In the genomic region with DNA sequence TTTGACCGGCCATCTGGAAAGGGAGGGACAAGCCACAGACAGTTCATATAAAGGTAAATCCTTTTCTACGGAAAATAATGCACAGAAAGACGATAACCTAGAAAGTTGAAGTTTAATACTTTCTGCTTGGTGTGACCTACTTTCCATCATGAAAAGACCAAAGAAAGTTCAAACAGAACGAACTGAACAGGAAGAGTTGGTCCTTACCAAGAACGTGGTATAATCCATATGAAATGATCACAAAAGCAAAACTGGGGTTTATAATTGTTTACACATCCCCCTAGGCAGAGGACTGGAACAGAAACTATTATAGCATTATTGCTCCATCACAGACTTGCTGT, we compare ENCODE assay signal across 14 cellular contexts.
A peak's percentile ranks its signal among the peaks of the same experiment; 100 is the strongest.
DNase-seq lines count a peak whose midpoint lies in the region; ATAC-seq and TF ChIP-seq lines count a peak whose summit lies in the region.
"Had no signal": no experiment of that assay in that cellular context is flagged by ENCODE, and none has a peak within 500 bp of the region (broad histone marks: within the 10 kb centered on the region; RNA-seq: fewer than 3 reads in every experiment).

No MANE protein-coding gene starts in this region.

- no peaks in the 10 kb centered on the region for H3K36me3 ChIP-seq in heart left ventricle
- H3K36me3 ChIP-seq in uterus: no peaks in the 10 kb centered on the region

- peak overlapping the region in 2 of 3 experiments; percentile 61 to 72 for H3K4me3 Mint-ChIP-seq in nephron
- H3K4me3 Mint-ChIP-seq: activated CD4-positive, alpha-beta T cell treated with anti-CD3 and anti-CD28 coated beads, Interleukin-2, amount 10 ng/mL, durations not matched to agents 24 days and 14 days; stimulated activated naive CD8-positive, alpha-beta T cell treated with anti-CD3 and anti-CD28 coated beads, Interleukin-15, amount 100 ng/mL, for 72 hours had no signal

- ATAC-seq in heart left ventricle (no peak), left ventricle myocardium superior (no peak), HG03196 (IDR thresholded peaks at IDR 0.05; ENCODE audit: unreplicated experiment) (no peak)
- no peak for ATAC-seq in activated CD4-positive, CD25-positive, alpha-beta regulatory T cell treated with anti-CD3 and anti-CD28 coated beads, Interleukin-2, amount 50 U/mL, for 24 hours
- ATAC-seq: stimulated activated naive CD8-positive, alpha-beta T cell treated with anti-CD3 and anti-CD28 coated beads, Interleukin-15, amount 100 ng/mL, for 72 hours had no signal

- TF ChIP-seq POLR2A in heart left ventricle (IDR thresholded peaks at IDR 0.05) (no peak), uterus (IDR thresholded peaks at IDR 0.05) (no peak)

- TF ChIP-seq CTCF in heart left ventricle (IDR thresholded peaks at IDR 0.05) (no peak), choroid plexus epithelial cell (conservative IDR thresholded peaks at IDR 0.05; ENCODE audit: low read depth, low read length) (no peak), nephron (IDR thresholded peaks at IDR 0.05; ENCODE audit: unreplicated experiment in 3 of 3) (no peak), uterus (IDR thresholded peaks at IDR 0.05) (no peak)

- H3K9me3 ChIP-seq in heart left ventricle (no peaks in the 10 kb centered on the region), uterus (no peaks in the 10 kb centered on the region)

- WGBS in heart left ventricle, 4 donors: 37 to 49% (median 40%) methylated on average over 5 of the region's 5 CpGs

- DNase-seq in heart left ventricle (no peak), left ventricle myocardium superior (no peak), choroid plexus epithelial cell (ENCODE audit: low read depth) (no peak), uterus (no peak), SK-N-DZ (ENCODE audit: low spot score) (no peak)
- DNase-seq: activated CD4-positive, alpha-beta T cell treated with anti-CD3 and anti-CD28 coated beads, Interleukin-2, amount 10 ng/mL, durations not matched to agents 24 days and 14 days; hypothalamus; occipital lobe; stimulated activated naive CD8-positive, alpha-beta T cell treated with anti-CD3 and anti-CD28 coated beads, Interleukin-15, amount 100 ng/mL, for 72 hours had no signal

- peaks cover 28% of the 10 kb centered on the region for H3K4me1 Mint-ChIP-seq in nephron
- H3K4me1 Mint-ChIP-seq: activated CD4-positive, alpha-beta T cell treated with anti-CD3 and anti-CD28 coated beads, Interleukin-2, amount 10 ng/mL, durations not matched to agents 24 days and 14 days; stimulated activated naive CD8-positive, alpha-beta T cell treated with anti-CD3 and anti-CD28 coated beads, Interleukin-15, amount 100 ng/mL, for 72 hours had no signal

- peak overlapping the region in 9 of 12 donors; percentile 18 to 43 (median 29) for H3K4me3 ChIP-seq in heart left ventricle
- H3K4me3 ChIP-seq in choroid plexus epithelial cell (ENCODE audit: low read depth, low read length): peak overlapping the region; percentile 3
- H3K4me3 ChIP-seq in uterus: peak overlapping the region; percentile 9 to 27

- H3K27ac ChIP-seq in heart left ventricle: peak overlapping the region in 9 of 12 donors; percentile 14 to 65 (median 52)
- peak overlapping the region; percentile 40 to 49 for H3K27ac ChIP-seq in uterus
- H3K27ac ChIP-seq: KMS-11 had no signal

- no peaks in the 10 kb centered on the region for H3K27me3 ChIP-seq in heart left ventricle
- H3K27me3 ChIP-seq in uterus: no peaks in the 10 kb centered on the region

- H3K27me3 Mint-ChIP-seq in nephron (ENCODE audit: low read depth): no peaks in the 10 kb centered on the region

- H3K27ac Mint-ChIP-seq in nephron: peak overlapping the region; percentile 74 to 97 (median 96)
- H3K27ac Mint-ChIP-seq: activated CD4-positive, alpha-beta T cell treated with anti-CD3 and anti-CD28 coated beads, Interleukin-2, amount 10 ng/mL, durations not matched to agents 24 days and 14 days; stimulated activated naive CD8-positive, alpha-beta T cell treated with anti-CD3 and anti-CD28 coated beads, Interleukin-15, amount 100 ng/mL, for 72 hours had no signal

- no peaks in the 10 kb centered on the region for H3K9me3 Mint-ChIP-seq in nephron

- H3K4me1 ChIP-seq in heart left ventricle (peaks cover 0 to 17% (median 4%) of the 10 kb centered on the region in 12 donors), uterus (no peaks in the 10 kb centered on the region)

- intact Hi-C loops in heart left ventricle (cut with DNase I) (no loop called here), left ventricle myocardium superior (cut with micrococcal nuclease) (no loop called here), uterus (cut with DNase I; ENCODE audit: low total_unique reads) (no loop called here)

- no peaks in the 10 kb centered on the region for H3K36me3 Mint-ChIP-seq in nephron (ENCODE audit: low read depth)
- H3K36me3 Mint-ChIP-seq: brain had no signal
